In genomic region chr12:70721216-70721615, GRCh38 we compare ENCODE assay signal across 15 cellular contexts.
DNase-seq lines count a peak whose midpoint lies in the region; ATAC-seq and TF ChIP-seq lines count a peak whose summit lies in the region.
"Had no signal": no experiment of that assay in that cellular context is flagged by ENCODE, and none has a peak within 500 bp of the region (broad histone marks: within the 10 kb centered on the region; RNA-seq: fewer than 3 reads in every experiment).

No MANE protein-coding gene starts in this region.

- H3K9me3 ChIP-seq in right cardiac atrium (ENCODE audit: control insufficient read depth, low read length) (no peaks in the 10 kb centered on the region), psoas muscle (no peaks in the 10 kb centered on the region)
- H3K9me3 ChIP-seq: Peyer's patch had no signal

- 65% methylated on average over 3 of the region's 3 CpGs for WGBS in right cardiac atrium
- WGBS in psoas muscle, 3 donors = 45 to 63% (median 45%) methylated on average over 3 of the region's 3 CpGs

- DNase-seq in right cardiac atrium (no peak), left ventricle myocardium superior (no peak), dermis blood vessel endothelial cell (peak; percentile 10), psoas muscle (no peak), NCI-H774 (lab: John Stamatoyannopoulos, UW) (no peak), T-helper 2 cell (no peak), NOMO-1 (lab: John Stamatoyannopoulos, UW; ENCODE audit: unreplicated experiment in 2 of 2) (no peak)
- DNase-seq: COR-L47, NCI-H1436, NCI-H2081, NCI-H226, NCI-H748 treated with DMSO at 0.1 percent for 48 hours, Peyer's patch, SHP77 treated with DMSO at 0.1 percent for 48 hours had no signal

- intact Hi-C loops in right cardiac atrium (cut with DNase I) = loop anchor here in 3 of 4 donors (5.0 to 10.0 kb wide), 2 partner anchors 129 to 836 kb away; no protein-coding TSS in a partner anchor
- intact Hi-C loops in left ventricle myocardium superior (cut with micrococcal nuclease) = loop anchor here (5.0 kb wide), 2 partner anchors 129 to 839 kb away; no protein-coding TSS in a partner anchor
- intact Hi-C loops in psoas muscle (cut with DNase I) = loop anchor here (5.0 kb wide), 3 partner anchors 129 to 844 kb away; no protein-coding TSS in a partner anchor

- H3K36me3 ChIP-seq in psoas muscle (ENCODE audit: insufficient read depth in 1 of 2, low read depth in 1 of 2) = no peaks in the 10 kb centered on the region
- H3K36me3 ChIP-seq: Peyer's patch had no signal

- H3K4me1 ChIP-seq in right cardiac atrium (ENCODE audit: control insufficient read depth, insufficient read depth, low read length) (no peaks in the 10 kb centered on the region), psoas muscle (no peaks in the 10 kb centered on the region)
- H3K4me1 ChIP-seq: Peyer's patch had no signal

- H3K27me3 ChIP-seq in right cardiac atrium (ENCODE audit: control insufficient read depth, insufficient read depth) = no peaks in the 10 kb centered on the region
- H3K27me3 ChIP-seq in psoas muscle (ENCODE audit: insufficient read depth in 3 of 3, low read length in 2 of 3) = no peaks in the 10 kb centered on the region
- H3K27me3 ChIP-seq: Peyer's patch had no signal

- ATAC-seq in right cardiac atrium (no peak), left ventricle myocardium superior (no peak), psoas muscle (no peak), GM18519 (IDR thresholded peaks at IDR 0.05; ENCODE audit: low FRiP score, unreplicated experiment) (no peak)

- no peak overlapping the region for H3K4me3 ChIP-seq in right cardiac atrium (ENCODE audit: low read length)
- H3K4me3 ChIP-seq in psoas muscle = no peak overlapping the region
- H3K4me3 ChIP-seq: Peyer's patch had no signal

- peak overlapping the region; percentile 32 for H3K27ac ChIP-seq in right cardiac atrium (ENCODE audit: low read length)
- H3K27ac ChIP-seq in psoas muscle = peak overlapping the region; percentile 38

- TF ChIP-seq CTCF in psoas muscle (IDR thresholded peaks at IDR 0.05) = no peak
